ENCODE assay signal across 9 cellular contexts in the genomic region with DNA sequence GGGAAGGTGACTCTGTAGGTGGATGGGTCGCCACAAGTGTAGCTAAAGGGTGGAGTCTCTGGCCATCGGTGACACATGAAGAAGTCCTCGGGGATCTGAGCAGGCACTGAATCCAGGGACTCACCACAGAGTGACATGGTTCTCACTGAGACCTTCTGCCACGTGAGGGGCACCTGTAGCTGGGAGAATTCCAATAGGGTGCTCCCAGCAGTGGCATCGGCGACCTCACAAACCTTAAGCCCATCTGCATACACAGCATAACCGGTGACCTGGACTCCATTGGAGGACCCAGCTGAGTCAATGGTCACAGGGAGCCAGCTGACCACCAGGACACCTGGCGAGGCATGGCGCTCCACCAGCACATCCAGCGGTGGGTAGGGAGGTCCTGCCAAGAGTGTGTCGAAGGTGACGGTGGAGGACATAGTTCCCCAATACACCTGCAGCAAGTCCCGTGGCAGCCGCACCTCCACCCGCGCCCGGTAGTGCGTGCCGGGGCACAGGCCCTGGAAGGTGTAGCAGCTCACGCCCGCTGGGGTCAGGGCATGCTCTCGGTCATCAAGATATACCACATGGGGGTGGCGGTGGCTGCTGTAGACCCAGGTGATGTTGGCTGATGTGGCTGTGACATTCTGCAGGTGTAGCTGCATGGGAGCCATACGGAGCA. TPM values are rescaled to one million over a fixed set of nuclear protein-coding genes. Genes with fewer than 3 reads are reported as not detected.
A peak's percentile ranks its signal among the peaks of the same experiment; 100 is the strongest.
DNase-seq lines count a peak whose midpoint lies in the region; ATAC-seq and TF ChIP-seq lines count a peak whose summit lies in the region.
"Not testable (repeated sequence)": the region's sequence is repeated elsewhere in the genome, so short reads cannot be mapped to it uniquely, and the experiment has no call there.
"Had no signal": no experiment of that assay in that cellular context is flagged by ENCODE, and none has a peak within 500 bp of the region (broad histone marks: within the 10 kb centered on the region; RNA-seq: fewer than 3 reads in every experiment).

No MANE protein-coding gene starts in this region.

- peaks cover 10% of the 10 kb centered on the region for H3K27me3 ChIP-seq in left ventricle myocardium inferior (ENCODE audit: low read depth)
- H3K27me3 ChIP-seq in right lobe of liver, upper lobe of right lung: not testable (repeated sequence)

- intact Hi-C loops in CD14-positive monocyte (cut with micrococcal nuclease); Right ventricle myocardium inferior (cut with DNase I); left ventricle myocardium inferior (cut with micrococcal nuclease); right lobe of liver (cut with DNase I); upper lobe of right lung (cut with DNase I): not testable (repeated sequence)

- peak; percentile 42 for DNase-seq in CD14-positive monocyte (ENCODE audit: low spot score)
- peak; percentile 60 for DNase-seq in activated effector memory CD4-positive, alpha-beta T cell treated with anti-CD3 and anti-CD28 coated beads, Interleukin-2, amount 50 U/mL, for 16 hours
- DNase-seq in Right ventricle myocardium inferior (ENCODE audit: missing footprints): peak; percentile 43
- peak; percentile 14 for DNase-seq in left ventricle myocardium inferior
- DNase-seq in right lobe of liver: peak; percentile 20 to 51 (median 37)
- peak; percentile 59 for DNase-seq in natural killer cell treated with Interleukin-12 subunit alpha and Interleukin-12 subunit beta and Interleukin-15 and Interleukin-18, amount 100 ng/mL, for 72 hours (ENCODE audit: low spot score)
- peak; percentile 12 for DNase-seq in progenitor cell of endocrine pancreas (ENCODE audit: low spot score, unreplicated experiment)
- peak; percentile 71 for DNase-seq in upper lobe of right lung

- not testable (repeated sequence) for H3K4me1 ChIP-seq in left ventricle myocardium inferior, right lobe of liver, upper lobe of right lung

- H3K9me3 ChIP-seq in left ventricle myocardium inferior (replicated peaks); right lobe of liver; upper lobe of right lung: not testable (repeated sequence)

- H3K36me3 ChIP-seq in left ventricle myocardium inferior, right lobe of liver, upper lobe of right lung: not testable (repeated sequence)

- not testable (repeated sequence) for H3K9me3 Mint-ChIP-seq in CD14-positive monocyte; natural killer cell treated with Interleukin-12 subunit alpha and Interleukin-12 subunit beta and Interleukin-15 and Interleukin-18, amount 100 ng/mL, for 72 hours; progenitor cell of endocrine pancreas (ENCODE audit: low read depth)

- not testable (repeated sequence) for H3K4me3 Mint-ChIP-seq in CD14-positive monocyte; natural killer cell treated with Interleukin-12 subunit alpha and Interleukin-12 subunit beta and Interleukin-15 and Interleukin-18, amount 100 ng/mL, for 72 hours; progenitor cell of endocrine pancreas (ENCODE audit: low read depth)

- not testable (repeated sequence) for H3K27me3 Mint-ChIP-seq in CD14-positive monocyte (ENCODE audit: low read depth in 3 of 3); natural killer cell treated with Interleukin-12 subunit alpha and Interleukin-12 subunit beta and Interleukin-15 and Interleukin-18, amount 100 ng/mL, for 72 hours; progenitor cell of endocrine pancreas

- ATAC-seq in Right ventricle myocardium inferior; right lobe of liver; natural killer cell treated with Interleukin-12 subunit alpha and Interleukin-12 subunit beta and Interleukin-15 and Interleukin-18, amount 100 ng/mL, for 72 hours; upper lobe of right lung: not testable (repeated sequence)

- not testable (repeated sequence) for TF ChIP-seq CTCF in CD14-positive monocyte (IDR thresholded peaks at IDR 0.05); left ventricle myocardium inferior (IDR thresholded peaks at IDR 0.05; ENCODE audit: borderline replicate concordance); right lobe of liver (IDR thresholded peaks at IDR 0.05); progenitor cell of endocrine pancreas (IDR thresholded peaks at IDR 0.05; ENCODE audit: unreplicated experiment); upper lobe of right lung (IDR thresholded peaks at IDR 0.05)

- not testable (repeated sequence) for H3K4me3 ChIP-seq in left ventricle myocardium inferior, right lobe of liver, upper lobe of right lung

- not testable (repeated sequence) for H3K4me1 Mint-ChIP-seq in CD14-positive monocyte; natural killer cell treated with Interleukin-12 subunit alpha and Interleukin-12 subunit beta and Interleukin-15 and Interleukin-18, amount 100 ng/mL, for 72 hours (ENCODE audit: low read depth in 2 of 2); progenitor cell of endocrine pancreas (ENCODE audit: low read depth)

- H3K27ac Mint-ChIP-seq in CD14-positive monocyte; natural killer cell treated with Interleukin-12 subunit alpha and Interleukin-12 subunit beta and Interleukin-15 and Interleukin-18, amount 100 ng/mL, for 72 hours; progenitor cell of endocrine pancreas: not testable (repeated sequence)

- not testable (repeated sequence) for H3K36me3 Mint-ChIP-seq in CD14-positive monocyte; natural killer cell treated with Interleukin-12 subunit alpha and Interleukin-12 subunit beta and Interleukin-15 and Interleukin-18, amount 100 ng/mL, for 72 hours; progenitor cell of endocrine pancreas (ENCODE audit: insufficient read depth)

- no CpG with 5 or more reads among the region's 24 CpGs for WGBS in right lobe of liver (ENCODE audit: insufficient coverage, low coverage, low lambda C conversion rate, missing lambda C conversion rate)

- not testable (repeated sequence) for H3K27ac ChIP-seq in left ventricle myocardium inferior (replicated peaks); right lobe of liver; upper lobe of right lung

- not testable (repeated sequence) for TF ChIP-seq POLR2A in right lobe of liver (IDR thresholded peaks at IDR 0.05)

RNA-seq across cellular contexts. Expression of gene RIMBP3, which starts 3.8 kb away (rescaled TPM):
- polyA plus RNA-seq in CD14-positive monocyte: under 1 TPM; 0.24 to 0.28 TPM
- total RNA-seq in Right ventricle myocardium inferior (0.16 TPM), left ventricle myocardium inferior (0.22 TPM), right lobe of liver (under 1 TPM in 3 of 6 experiments, not detected in 3; 0.04 to 0.18 (median 0.06) TPM), progenitor cell of endocrine pancreas (1.6 and 1.9 TPM in 2 replicates), upper lobe of right lung (0.87 TPM)
- total RNA-seq in natural killer cell treated with Interleukin-12 subunit alpha and Interleukin-12 subunit beta and Interleukin-15 and Interleukin-18, amount 100 ng/mL, for 72 hours: 1 to 10 TPM in 1 of 2 donors, under 1 TPM in 1; 0.31 to 1.5 TPM
- total RNA-seq: Caco-2 had no signal

Comparison
In these comparisons a context has a peak if more than half of its experiments do, and no peak if none do; other contexts are left out.
1. DNase-seq: peak in every context shown above with its lines; median percentile 71 in upper lobe of right lung; 60 in activated effector memory CD4-positive, alpha-beta T cell treated with anti-CD3 and anti-CD28 coated beads, Interleukin-2, amount 50 U/mL, for 16 hours; 59 in natural killer cell treated with Interleukin-12 subunit alpha and Interleukin-12 subunit beta and Interleukin-15 and Interleukin-18, amount 100 ng/mL, for 72 hours; 43 in Right ventricle myocardium inferior; 42 in CD14-positive monocyte; 37 in right lobe of liver; 14 in left ventricle myocardium inferior; 12 in progenitor cell of endocrine pancreas.